ENCODE assay signal across 20 cellular contexts in the genomic region with DNA sequence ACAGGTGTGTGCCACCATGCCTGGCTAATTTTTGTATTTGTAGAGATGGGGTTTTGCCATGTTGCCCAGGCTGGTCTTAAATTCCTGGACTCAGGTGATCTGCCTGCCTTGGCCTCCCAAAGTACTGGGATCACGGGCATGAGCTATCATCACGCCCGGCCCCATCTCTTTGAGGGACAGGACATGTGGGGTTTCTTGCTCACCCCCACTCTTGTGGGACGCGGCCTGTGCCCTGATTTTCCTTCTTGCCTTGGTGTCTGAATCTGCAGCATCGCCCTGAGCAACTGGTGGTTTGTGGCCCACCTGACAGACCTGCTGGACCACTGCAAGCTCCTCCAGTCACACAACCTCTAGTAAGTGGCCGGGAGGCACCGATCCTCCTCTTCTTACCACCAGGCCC.
DNase-seq lines count a peak whose midpoint lies in the region; ATAC-seq and TF ChIP-seq lines count a peak whose summit lies in the region.
"Had no signal": no experiment of that assay in that cellular context is flagged by ENCODE, and none has a peak within 500 bp of the region (broad histone marks: within the 10 kb centered on the region; RNA-seq: fewer than 3 reads in every experiment).

No MANE protein-coding gene starts in this region.

- no peak for DNase-seq in memory B cell (ENCODE audit: low spot score in 2 of 2)
- no peak for DNase-seq in stimulated activated naive B cell treated with anti-CD40 and anti-IgM and Interleukin-4, amounts not matched to agents 10 μg/mL and 1 μg/mL and 100 μg/mL, for 72 hours
- no peak for DNase-seq in glomerular visceral epithelial cell (ENCODE audit: extremely low spot score)
- DNase-seq in dedifferentiated amniotic fluid mesenchymal stem cell (ENCODE audit: extremely low spot score), result no peak
- DNase-seq: ACHN; Calu3; CD8-positive, alpha-beta T cell; DMS79 treated with DMSO at 0.1 percent for 48 hours; GF-D8; GOT3; H7; KBM-7 had no signal

- no peaks in the 10 kb centered on the region for H3K9me3 ChIP-seq in BLaER1 treated with 17β-estradiol and CSF1 and Interleukin-3, amounts not matched to agents 10 nM and 100 nM (replicated peaks in 1 of 11)
- H3K9me3 ChIP-seq in HEK293 (ENCODE audit: control insufficient read depth, insufficient read depth, low read depth, low read length), result no peaks in the 10 kb centered on the region
- H3K9me3 ChIP-seq: BLaER1 had no signal

- no peaks in the 10 kb centered on the region for H3K27me3 Mint-ChIP-seq in memory B cell
- H3K27me3 Mint-ChIP-seq in stimulated activated naive B cell treated with anti-CD40 and anti-IgM and Interleukin-4, amounts not matched to agents 10 μg/mL and 1 μg/mL and 100 μg/mL, for 72 hours, result no peaks in the 10 kb centered on the region
- H3K27me3 Mint-ChIP-seq: IgD-negative memory B cell had no signal

- POLR2A ChIA-PET in HEK293 (lab: Yijun Ruan, JAX), result interaction anchor here (0.5 to 1.9 kb wide), 2 partner anchors 11 to 175 kb away, joined by 3 to 5 read pairs; partner anchors contain the start of gene GRB2

- TF ChIP-seq CTCF in HEK293 (tag by site-specific recombination; IDR thresholded peaks at IDR 0.05), result no peak

- peaks cover 74 to 92% (median 83%) of the 10 kb centered on the region in 11 experiments for H3K36me3 ChIP-seq in BLaER1 treated with 17β-estradiol and CSF1 and Interleukin-3, amounts not matched to agents 10 nM and 100 nM
- peaks cover 70 to 92% of the 10 kb centered on the region in 2 experiments for H3K36me3 ChIP-seq in HEK293 (ENCODE audit: control insufficient read depth in 2 of 2, insufficient read depth in 1 of 2, low read length in 2 of 2)

- H3K9ac ChIP-seq in BLaER1 treated with 17β-estradiol and CSF1 and Interleukin-3, amounts not matched to agents 10 nM and 100 nM, result peak overlapping the region in 7 of 11 experiments; percentile 10 to 88 (median 25); a peak in 7 of 22 replicates
- H3K9ac ChIP-seq: BLaER1 had no signal

- peaks cover 23% of the 10 kb centered on the region for H3K36me3 Mint-ChIP-seq in memory B cell
- H3K36me3 Mint-ChIP-seq in stimulated activated naive B cell treated with anti-CD40 and anti-IgM and Interleukin-4, amounts not matched to agents 10 μg/mL and 1 μg/mL and 100 μg/mL, for 72 hours, result peaks cover 41 to 46% of the 10 kb centered on the region in 2 donors

- H3K27ac Mint-ChIP-seq in memory B cell, result peak overlapping the region; percentile 8
- H3K27ac Mint-ChIP-seq in stimulated activated naive B cell treated with anti-CD40 and anti-IgM and Interleukin-4, amounts not matched to agents 10 μg/mL and 1 μg/mL and 100 μg/mL, for 72 hours, result peak overlapping the region; percentile 57
- H3K27ac Mint-ChIP-seq: CD8-positive, alpha-beta T cell had no signal

- ATAC-seq in memory B cell (ENCODE audit: low read depth) (no peak), GM18909 (IDR thresholded peaks at IDR 0.05; ENCODE audit: poor library complexity, unreplicated experiment) (no peak)
- ATAC-seq in stimulated activated naive B cell treated with anti-CD40 and anti-IgM and Interleukin-4, amounts not matched to agents 10 μg/mL and 1 μg/mL and 100 μg/mL, for 72 hours (replicated peaks), result no peak
- ATAC-seq: CD8-positive, alpha-beta T cell; GM12878; HCT116; HepG2 had no signal

- no peaks in the 10 kb centered on the region for H3K9me3 Mint-ChIP-seq in memory B cell
- H3K9me3 Mint-ChIP-seq in stimulated activated naive B cell treated with anti-CD40 and anti-IgM and Interleukin-4, amounts not matched to agents 10 μg/mL and 1 μg/mL and 100 μg/mL, for 72 hours, result no peaks in the 10 kb centered on the region
- H3K9me3 Mint-ChIP-seq: CD8-positive, alpha-beta T cell; IgD-negative memory B cell had no signal

- H3K4me1 ChIP-seq in BLaER1 treated with 17β-estradiol and CSF1 and Interleukin-3, amounts not matched to agents 10 nM and 100 nM, result peaks cover 24 to 61% (median 55%) of the 10 kb centered on the region in 10 experiments
- no peaks in the 10 kb centered on the region for H3K4me1 ChIP-seq in HEK293 (ENCODE audit: control insufficient read depth, insufficient read depth, low read length)

- H3K4me3 ChIP-seq in BLaER1 treated with 17β-estradiol and CSF1 and Interleukin-3, amounts not matched to agents 10 nM and 100 nM, result no peak overlapping the region
- H3K4me3 ChIP-seq in HEK293 (ENCODE audit: low read depth, low read length), result no peak overlapping the region
- H3K4me3 ChIP-seq: BLaER1, GM12878 had no signal

- peaks cover 0 to 12% (median 0%) of the 10 kb centered on the region in 11 experiments; a peak in 3 of 22 replicates for H4K20me1 ChIP-seq in BLaER1 treated with 17β-estradiol and CSF1 and Interleukin-3, amounts not matched to agents 10 nM and 100 nM

- H3K27me3 ChIP-seq in BLaER1 treated with 17β-estradiol and CSF1 and Interleukin-3, amounts not matched to agents 10 nM and 100 nM, result no peaks in the 10 kb centered on the region
- H3K27me3 ChIP-seq: BLaER1 had no signal

- H3K27ac ChIP-seq in BLaER1 treated with 17β-estradiol and CSF1 and Interleukin-3, amounts not matched to agents 10 nM and 100 nM, result peak overlapping the region in 10 of 11 experiments; percentile 86 to 99 (median 97); a peak in 18 of 22 replicates
- H3K27ac ChIP-seq in HEK293 (ENCODE audit: extremely low read depth, low read depth, low read length), result no peak overlapping the region
- H3K27ac ChIP-seq: BLaER1 had no signal

- CTCF ChIA-PET in HEK293 (lab: Yijun Ruan, JAX), result interaction anchor here (0.6 to 5.7 kb wide), 5 partner anchors 9 to 273 kb away, joined by 3 to 54 read pairs (median 4); no protein-coding TSS in a partner anchor

- H3K4me2 ChIP-seq in BLaER1 treated with 17β-estradiol and CSF1 and Interleukin-3, amounts not matched to agents 10 nM and 100 nM, result peak overlapping the region in 5 of 11 experiments; percentile 93 to 98 (median 95); a peak in 10 of 22 replicates
- H3K4me2 ChIP-seq: BLaER1 had no signal

- no peaks in the 10 kb centered on the region for H3K4me1 Mint-ChIP-seq in memory B cell
- peaks cover 0 to 5% of the 10 kb centered on the region in 2 donors for H3K4me1 Mint-ChIP-seq in stimulated activated naive B cell treated with anti-CD40 and anti-IgM and Interleukin-4, amounts not matched to agents 10 μg/mL and 1 μg/mL and 100 μg/mL, for 72 hours

- H3K4me3 Mint-ChIP-seq in memory B cell, result no peak overlapping the region
- no peak overlapping the region for H3K4me3 Mint-ChIP-seq in stimulated activated naive B cell treated with anti-CD40 and anti-IgM and Interleukin-4, amounts not matched to agents 10 μg/mL and 1 μg/mL and 100 μg/mL, for 72 hours
- H3K4me3 Mint-ChIP-seq: CD8-positive, alpha-beta T cell; IgD-negative memory B cell had no signal

TF ChIP-seq in HEK293, 187 proteins besides CTCF, POLR2A, EP300 and RAD21:
- TF ChIP-seq GLIS2 (tag by site-specific recombination; IDR thresholded peaks at IDR 0.05), result no peak
- no peak for TF ChIP-seq ZEB2 (tag by site-specific recombination; IDR thresholded peaks at IDR 0.05)
- peak; percentile 49; the same call in 1 of the 2 replicates for TF ChIP-seq SCRT1 (tag by site-specific recombination; IDR thresholded peaks at IDR 0.05; ENCODE audit: borderline replicate concordance)
- TF ChIP-seq ZNF660 (tag by site-specific recombination; IDR thresholded peaks at IDR 0.05), result no peak
- no peak for TF ChIP-seq KLF8 (tag by site-specific recombination; IDR thresholded peaks at IDR 0.05)
- TF ChIP-seq ZFHX2 (tag by site-specific recombination; conservative IDR thresholded peaks at IDR 0.05), result no peak
- TF ChIP-seq ZSCAN30 (tag by site-specific recombination; IDR thresholded peaks at IDR 0.05), result no peak
- TF ChIP-seq SCRT2 (tag by site-specific recombination; IDR thresholded peaks at IDR 0.05), result peak; percentile 86
- no peak for TF ChIP-seq ZNF830 (tag by site-specific recombination; IDR thresholded peaks at IDR 0.05; ENCODE audit: low read depth)
